Comparison of ENCODE assay signal across 9 cellular contexts in the genomic region with DNA sequence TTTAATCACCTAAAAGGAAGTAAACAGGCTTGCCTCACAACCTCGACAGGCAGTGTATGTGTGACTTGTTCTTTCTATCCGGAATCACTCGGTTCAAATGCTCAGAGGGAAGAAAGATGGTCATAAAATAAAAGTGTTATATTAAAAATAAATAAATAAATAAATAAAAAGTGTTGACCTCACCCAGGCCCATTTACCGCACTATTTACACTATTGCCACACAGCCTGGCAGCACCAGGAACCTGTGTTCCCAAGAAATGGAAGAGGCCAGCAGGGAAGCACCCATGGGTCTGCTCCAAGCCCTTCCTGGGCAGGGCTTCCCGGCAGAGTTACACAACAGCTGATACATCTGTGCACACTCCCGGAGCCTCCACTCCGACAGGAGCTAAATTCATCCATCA.
A peak's percentile ranks its signal among the peaks of the same experiment; 100 is the strongest.
DNase-seq lines count a peak whose midpoint lies in the region; ATAC-seq and TF ChIP-seq lines count a peak whose summit lies in the region.
"Had no signal": no experiment of that assay in that cellular context is flagged by ENCODE, and none has a peak within 500 bp of the region (broad histone marks: within the 10 kb centered on the region; RNA-seq: fewer than 3 reads in every experiment).

No MANE protein-coding gene starts in this region.

- no peaks in the 10 kb centered on the region for H3K9me3 Mint-ChIP-seq in progenitor cell of endocrine pancreas (ENCODE audit: low read depth)

- H2AFZ ChIP-seq in MM.1S (ENCODE audit: low read length), result no peak overlapping the region

- H3K9me3 ChIP-seq in MM.1S (replicated peaks; ENCODE audit: insufficient read depth, low read length), result no peaks in the 10 kb centered on the region
- H3K9me3 ChIP-seq: spleen had no signal

- POLR2A ChIA-PET in RWPE1 (lab: Yijun Ruan, JAX; ENCODE audit: low non-redundant PET), result interaction anchor here (0.6 to 1.0 kb wide), 2 partner anchors 119 to 130 kb away, joined by 3 to 6 read pairs; no protein-coding TSS in a partner anchor

- ATAC-seq in HG02623 (IDR thresholded peaks at IDR 0.05; ENCODE audit: unreplicated experiment) (no peak), HG02763 (IDR thresholded peaks at IDR 0.05; ENCODE audit: unreplicated experiment) (no peak)

- H3K27ac Mint-ChIP-seq in progenitor cell of endocrine pancreas, result peak overlapping the region; percentile 86

- peak overlapping the region; percentile 93 for H3K27ac ChIP-seq in RWPE1
- H3K27ac ChIP-seq in MM.1S (ENCODE audit: low read length), result no peak overlapping the region

- no peak overlapping the region for H3K4me3 Mint-ChIP-seq in progenitor cell of endocrine pancreas (ENCODE audit: low read depth)

- H3K36me3 ChIP-seq in MM.1S (replicated peaks; ENCODE audit: insufficient read depth, low read length), result no peaks in the 10 kb centered on the region
- H3K36me3 ChIP-seq: spleen had no signal

- CTCF ChIA-PET in RWPE1 (lab: Yijun Ruan, JAX), result interaction anchor here (0.5 to 0.9 kb wide), 3 partner anchors 16 to 1268 kb away, joined by 3 to 4 read pairs (median 3); no protein-coding TSS in a partner anchor

- H4K20me1 ChIP-seq in MM.1S (ENCODE audit: insufficient read depth, low read length), result no peaks in the 10 kb centered on the region

- H3K27me3 Mint-ChIP-seq in progenitor cell of endocrine pancreas, result no peaks in the 10 kb centered on the region

- DNase-seq in Daoy (ENCODE audit: low read depth) (peak; percentile 61), RWPE1 (ENCODE audit: low spot score) (peak; percentile 87), foreskin fibroblast (peak; percentile 86 to 90), progenitor cell of endocrine pancreas (ENCODE audit: low spot score, unreplicated experiment) (no peak), MM.1S (no peak)
- DNase-seq in activated naive CD4-positive, alpha-beta T cell treated with anti-CD3 and anti-CD28 coated beads, Interleukin-2, amount 50 U/mL, for 16 hours, result no peak
- DNase-seq: spleen had no signal

- no peaks in the 10 kb centered on the region for H3K79me2 ChIP-seq in MM.1S (ENCODE audit: low read length)

- no peaks in the 10 kb centered on the region for H3K27me3 ChIP-seq in MM.1S (replicated peaks; ENCODE audit: insufficient read depth, low read length)
- H3K27me3 ChIP-seq: spleen had no signal

- no peaks in the 10 kb centered on the region for H3K36me3 Mint-ChIP-seq in progenitor cell of endocrine pancreas (ENCODE audit: insufficient read depth)

- no peaks in the 10 kb centered on the region for H3F3A ChIP-seq in MM.1S (ENCODE audit: insufficient read depth, low read length)

- H3K4me3 ChIP-seq in foreskin fibroblast (ENCODE audit: low read depth in 1 of 2, low read length in 2 of 2) (peak overlapping the region in 1 of 2 donors; percentile 3), MM.1S (ENCODE audit: low read length) (no peak overlapping the region)
- H3K4me3 ChIP-seq: spleen had no signal

- no peak overlapping the region for H3K4me2 ChIP-seq in MM.1S (ENCODE audit: low read depth, low read length)

- no peak for TF ChIP-seq CTCF in RWPE1 (conservative IDR thresholded peaks at IDR 0.05; ENCODE audit: low read depth)
- no peak for TF ChIP-seq CTCF in foreskin fibroblast (IDR thresholded peaks at IDR 0.05; ENCODE audit: low read depth, low read length)
- TF ChIP-seq CTCF in progenitor cell of endocrine pancreas (IDR thresholded peaks at IDR 0.05; ENCODE audit: unreplicated experiment), result no peak
- TF ChIP-seq CTCF in MM.1S (IDR thresholded peaks at IDR 0.05; ENCODE audit: low read length), result no peak

- no peaks in the 10 kb centered on the region for H3K4me1 ChIP-seq in MM.1S (ENCODE audit: low read length)

- no peaks in the 10 kb centered on the region for H3K9me2 ChIP-seq in MM.1S (replicated peaks; ENCODE audit: insufficient read depth, low read length)

- no peak overlapping the region for H3K9ac ChIP-seq in MM.1S (ENCODE audit: low read length)

- peaks cover 33% of the 10 kb centered on the region for H3K4me1 Mint-ChIP-seq in progenitor cell of endocrine pancreas (ENCODE audit: low read depth)

Comparison
In these comparisons a context has a peak if more than half of its experiments do, and no peak if none do; other contexts are left out.
1. DNase-seq: peak in Daoy (single experiment), RWPE1 (single experiment) and foreskin fibroblast (2 of 2); none in progenitor cell of endocrine pancreas (single experiment), MM.1S (single experiment) and activated naive CD4-positive, alpha-beta T cell treated with anti-CD3 and anti-CD28 coated beads, Interleukin-2, amount 50 U/mL, for 16 hours (single experiment).